Comparison of ENCODE assay signal across 19 cellular contexts in the genomic region with DNA sequence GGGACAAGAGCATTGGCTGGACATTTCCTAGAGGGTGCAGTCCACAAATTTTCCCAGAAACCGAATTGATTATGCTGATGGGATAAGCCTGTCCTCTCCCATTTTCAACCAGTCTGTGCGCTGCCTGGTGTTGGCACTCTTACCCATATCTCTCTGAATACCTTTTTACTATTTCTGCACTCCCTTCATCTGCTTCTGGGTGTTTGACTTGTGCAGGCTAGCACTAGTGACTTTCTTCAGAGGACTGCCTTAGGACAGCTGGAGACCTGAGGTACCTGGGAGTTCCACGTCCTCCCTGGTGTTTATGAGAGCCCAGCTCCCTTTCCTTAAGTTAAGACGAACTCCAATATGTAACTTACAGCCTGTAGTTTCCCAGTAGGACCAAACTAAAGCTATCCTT. TPM values are rescaled to one million over a fixed set of nuclear protein-coding genes. Genes with fewer than 3 reads are reported as not detected.
A peak's percentile ranks its signal among the peaks of the same experiment; 100 is the strongest.
DNase-seq lines count a peak whose midpoint lies in the region; ATAC-seq, FAIRE-seq and TF ChIP-seq lines count a peak whose summit lies in the region.
"Had no signal": no experiment of that assay in that cellular context is flagged by ENCODE, and none has a peak within 500 bp of the region (broad histone marks: within the 10 kb centered on the region; RNA-seq: fewer than 3 reads in every experiment).

No MANE protein-coding gene starts in this region.

- no peaks in the 10 kb centered on the region for H3K9me3 ChIP-seq in GM12878 (replicated peaks; ENCODE audit: control insufficient read depth, insufficient read depth, low read length)
- no peaks in the 10 kb centered on the region for H3K9me3 ChIP-seq in sigmoid colon
- H3K9me3 ChIP-seq: upper lobe of right lung had no signal

- no peak overlapping the region for H3K27ac ChIP-seq in GM12878 (ENCODE audit: control insufficient read depth, insufficient read depth)
- H3K27ac ChIP-seq in sigmoid colon = peak overlapping the region; percentile 51 to 88 (median 79)
- H3K27ac ChIP-seq: upper lobe of right lung had no signal

- POLR2A ChIA-PET in GM12878 (lab: Charles Lee) = interaction anchor here (0.6 to 3.8 kb wide), 12 partner anchors 11 to 1847 kb away, joined by 3 to 14 read pairs (median 4); partner anchors contain the start of gene SLC4A7

- no peak overlapping the region for H3K4me2 ChIP-seq in GM12878 (ENCODE audit: control insufficient read depth, insufficient read depth)

- intact Hi-C loops in GM12878 (cut with micrococcal nuclease; ENCODE audit: unreplicated experiment) = no loop called here
- intact Hi-C loops in left ventricle myocardium superior (cut with micrococcal nuclease) = no loop called here
- intact Hi-C loops in sigmoid colon (cut with DNase I) = loop anchor here (5.0 kb wide), 1 partner anchor 49 kb away; the partner anchor contains the start of gene RBMS3

- no peak for TF ChIP-seq POLR2A in GM12878 (IDR thresholded peaks at IDR 0.05; ENCODE audit: low read depth, low read length)
- no peak for TF ChIP-seq POLR2A in sigmoid colon (IDR thresholded peaks at IDR 0.05)

- H3K9ac ChIP-seq in GM12878 (ENCODE audit: control insufficient read depth, insufficient read depth, low read length) = no peak overlapping the region

- no peak overlapping the region for H3K4me3 ChIP-seq in GM12878
- no peak overlapping the region for H3K4me3 ChIP-seq in sigmoid colon
- H3K4me3 ChIP-seq: upper lobe of right lung had no signal

- SMC1A ChIA-PET in GM12878 (lab: Charles Lee; ENCODE audit: uncharacterized antibody, unreplicated experiment) = interaction anchor here (0.9 to 20.7 kb wide), 12 partner anchors 11 to 414 kb away, joined by 3 to 307 read pairs (median 5); partner anchors contain the start of gene RBMS3

- no peak for TF ChIP-seq CTCF in GM12878 (IDR thresholded peaks at IDR 0.05 in 2 of 3, conservative IDR thresholded peaks at IDR 0.05 in 1 of 3; ENCODE audit: control insufficient read depth in 2 of 3, extremely low read depth in 1 of 3, insufficient read depth in 1 of 3, low read depth in 3 of 3, low read length in 3 of 3)
- TF ChIP-seq CTCF in sigmoid colon (IDR thresholded peaks at IDR 0.05) = no peak

- ATAC-seq in GM12878 = peak; percentile 27
- peak; percentile 57 for ATAC-seq in left ventricle myocardium superior
- ATAC-seq in esophagus mucosa = no peak
- ATAC-seq: stimulated activated effector memory CD8-positive, alpha-beta T cell treated with anti-CD3 and anti-CD28 coated beads, Interleukin-12 subunit alpha, Interleukin-12 subunit beta, amount 100 ng/mL, for 72 hours; upper lobe of right lung had no signal

- H4K20me1 ChIP-seq in GM12878 (ENCODE audit: control insufficient read depth, insufficient read depth) = no peaks in the 10 kb centered on the region

- no peaks in the 10 kb centered on the region for H3K27me3 ChIP-seq in GM12878 (replicated peaks in 1 of 2; ENCODE audit: control insufficient read depth in 2 of 2, insufficient read depth in 2 of 2, low read length in 1 of 2)
- H3K27me3 ChIP-seq in sigmoid colon = no peaks in the 10 kb centered on the region
- H3K27me3 ChIP-seq: upper lobe of right lung had no signal

- RAD21 ChIA-PET in GM12878 (lab: Charles Lee; ENCODE audit: unreplicated experiment) = interaction anchor here (0.6 to 6.7 kb wide), 15 partner anchors 7 to 357 kb away, joined by 3 to 51 read pairs (median 4); partner anchors contain the start of gene RBMS3

- H3K36me3 ChIP-seq in GM12878 (ENCODE audit: control insufficient read depth in 2 of 2, insufficient read depth in 2 of 2, low read length in 1 of 2) (no peaks in the 10 kb centered on the region), sigmoid colon (no peaks in the 10 kb centered on the region)
- H3K36me3 ChIP-seq: upper lobe of right lung had no signal

- DNase-seq in GM12878 (ENCODE audit: low read depth, low spot score) (no peak), left ventricle myocardium superior (no peak), sigmoid colon (no peak), 8988T (no peak), SW 1271 (lab: John Stamatoyannopoulos, UW) (no peak), NCI-H1930 (lab: John Stamatoyannopoulos, UW) (no peak)
- DNase-seq: activated CD4-positive, CD25-positive, alpha-beta regulatory T cell; activated naive CD8-positive, alpha-beta T cell treated with anti-CD3 and anti-CD28 coated beads, Interleukin-2, amount 10 ng/mL, durations not matched to agents 7 days and 5 days; CD4-positive, CD25-positive, alpha-beta regulatory T cell; DMS79; NCI-H1694 treated with DMSO at 0.1 percent for 48 hours; NCI-H446; stimulated activated CD4-positive, alpha-beta T cell treated with anti-CD3 and anti-CD28 coated beads, Interleukin-12 subunit alpha, Interleukin-12 subunit beta, amount 100 ng/mL, for 4 hours; upper lobe of right lung had no signal

- H3K4me1 ChIP-seq in GM12878 (ENCODE audit: control insufficient read depth, insufficient read depth, low read length) (no peaks in the 10 kb centered on the region), sigmoid colon (peaks cover 0 to 60% (median 46%) of the 10 kb centered on the region in 4 donors)

- H2AFZ ChIP-seq in GM12878 (ENCODE audit: control insufficient read depth, low read depth, low read length) = no peak overlapping the region; the same call in 1 of the 2 replicates

- TF ChIP-seq RAD21 in GM12878 (IDR thresholded peaks at IDR 0.05; ENCODE audit: insufficient read depth, low read depth, low read length) = no peak

- FAIRE-seq in G401.6 (lab: Jason Lieb, UNC) = peak; percentile 17
- FAIRE-seq in GM12878 (lab: Jason Lieb, UNC) = no peak
- FAIRE-seq: bronchial epithelial cell had no signal

- CTCF ChIA-PET in GM12878 (lab: Yijun Ruan, JAX) = interaction anchor here (0.6 to 2.0 kb wide), 6 partner anchors 8 to 664 kb away, joined by 3 to 6 read pairs (median 4); partner anchors contain the start of gene RBMS3

- BruUV-seq in GM12878 (replicated peaks; lab: Mats Ljungman, UMichigan) = no TSS peak

- WGBS in GM12878 (ENCODE audit: insufficient coverage, insufficient replicate concordance, low lambda C conversion rate, missing lambda C conversion rate) = 18% methylated on average over 4 of the region's 4 CpGs
- WGBS in sigmoid colon, 2 donors = 81% methylated on average over 4 of the region's 4 CpGs

- in situ Hi-C loops in GM12878 (cut with MboI) = no loop called here

- no peaks in the 10 kb centered on the region; the same call in 1 of the 2 replicates for H3K79me2 ChIP-seq in GM12878 (ENCODE audit: control insufficient read depth, insufficient read depth, low read length)

- TF ChIP-seq EP300 in GM12878 (IDR thresholded peaks at IDR 0.05; ENCODE audit: borderline replicate concordance in 1 of 2, control insufficient read depth in 1 of 2, low read depth in 2 of 2, low read length in 2 of 2) (no peak), sigmoid colon (IDR thresholded peaks at IDR 0.05) (no peak)

TF ChIP-seq in GM12878, 131 proteins besides CTCF, POLR2A, EP300 and RAD21 (continues in another document):
- TF ChIP-seq, protein P1, sequence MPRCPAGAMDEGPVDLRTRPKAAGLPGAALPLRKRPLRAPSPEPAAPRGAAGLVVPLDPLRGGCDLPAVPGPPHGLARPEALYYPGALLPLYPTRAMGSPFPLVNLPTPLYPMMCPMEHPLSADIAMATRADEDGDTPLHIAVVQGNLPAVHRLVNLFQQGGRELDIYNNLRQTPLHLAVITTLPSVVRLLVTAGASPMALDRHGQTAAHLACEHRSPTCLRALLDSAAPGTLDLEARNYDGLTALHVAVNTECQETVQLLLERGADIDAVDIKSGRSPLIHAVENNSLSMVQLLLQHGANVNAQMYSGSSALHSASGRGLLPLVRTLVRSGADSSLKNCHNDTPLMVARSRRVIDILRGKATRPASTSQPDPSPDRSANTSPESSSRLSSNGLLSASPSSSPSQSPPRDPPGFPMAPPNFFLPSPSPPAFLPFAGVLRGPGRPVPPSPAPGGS (IDR thresholded peaks at IDR 0.05; ENCODE audit: borderline replicate concordance, insufficient read depth, low read depth, low read length, poor library complexity, severe bottlenecking) = no peak
- no peak for TF ChIP-seq HDGF (IDR thresholded peaks at IDR 0.05)
- no peak for TF ChIP-seq MTA2 (IDR thresholded peaks at IDR 0.05; ENCODE audit: low read depth)
- TF ChIP-seq BMI1 (IDR thresholded peaks at IDR 0.05; ENCODE audit: borderline replicate concordance) = no peak
- no peak for TF ChIP-seq NFXL1 (IDR thresholded peaks at IDR 0.05; ENCODE audit: borderline replicate concordance)
- TF ChIP-seq, protein P2, sequence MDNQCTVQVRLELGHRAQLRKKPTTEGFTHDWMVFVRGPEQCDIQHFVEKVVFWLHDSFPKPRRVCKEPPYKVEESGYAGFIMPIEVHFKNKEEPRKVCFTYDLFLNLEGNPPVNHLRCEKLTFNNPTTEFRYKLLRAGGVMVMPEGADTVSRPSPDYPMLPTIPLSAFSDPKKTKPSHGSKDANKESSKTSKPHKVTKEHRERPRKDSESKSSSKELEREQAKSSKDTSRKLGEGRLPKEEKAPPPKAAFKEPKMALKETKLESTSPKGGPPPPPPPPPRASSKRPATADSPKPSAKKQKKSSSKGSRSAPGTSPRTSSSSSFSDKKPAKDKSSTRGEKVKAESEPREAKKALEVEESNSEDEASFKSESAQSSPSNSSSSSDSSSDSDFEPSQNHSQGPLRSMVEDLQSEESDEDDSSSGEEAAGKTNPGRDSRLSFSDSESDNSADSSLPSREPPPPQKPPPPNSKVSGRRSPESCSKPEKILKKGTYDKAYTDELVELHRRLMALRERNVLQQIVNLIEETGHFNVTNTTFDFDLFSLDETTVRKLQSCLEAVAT (IDR thresholded peaks at IDR 0.05) = no peak
- no peak for TF ChIP-seq SREBF2 (IDR thresholded peaks at IDR 0.05; ENCODE audit: low read length)

RNA-seq across cellular contexts. Expression of gene RBMS3, which starts 50.2 kb away (rescaled TPM):
- total RNA-seq in GM12878 (2013; cell fraction: nucleolus; rRNA removed) = 56.8 and 65.8 TPM in 2 replicates
- total RNA-seq in GM12878 (2014; rRNA removed) (3.8 and 4.8 TPM in 2 replicates), GM12878 (2014; rRNA removed; fragmentation: Illumina TruSeq; extraction: Trizol) (3.1 and 4.2 TPM in 2 replicates), GM12878 (2021) (3.4 and 4.4 TPM in 2 replicates), left ventricle myocardium superior (20.7 TPM), sigmoid colon (10 to 100 TPM; 39.9 to 61.9 (median 59.8) TPM), esophagus mucosa (3.4 TPM)
- 0.67 TPM for polyA plus RNA-seq in GM12878 (2011; ENCODE audit: low read depth)
- polyA plus RNA-seq in GM12878 (2011; rRNA removed) (4.0 and 4.7 TPM in 2 replicates), GM12878 (2014; fragmentation: Illumina TruSeq; extraction: Trizol) (1.3 and 1.7 TPM in 2 replicates), GM12878 (2014; fragmentation: Nextera tagmentation; extraction: Ambion mirVana) (1 to 10 TPM; 1.3 to 4.3 TPM), GM12878 (2014; rRNA removed) (0.79 and 1.3 TPM in 2 replicates), GM12878 (2016; fragmentation: Nextera tagmentation; extraction: Ambion mirVana) (1 to 10 TPM; 1.3 to 3.0 TPM), sigmoid colon (1 to 10 TPM in 2 of 3 donors, under 1 TPM in 1; 0.46 to 3.9 (median 3.0) TPM)
- polyA plus RNA-seq in GM12878 (2011; cell fraction: cytosol; rRNA removed) = 3.5 and 4.0 TPM in 2 replicates
- polyA plus RNA-seq in GM12878 (2011; cell fraction: nucleus; rRNA removed) = 9.4 and 12.8 TPM in 2 replicates
- polyA plus RNA-seq in GM12878 (2012) = 1.8 and 2.0 TPM in 2 replicates
- 31.4 and 38.2 TPM in 2 replicates for polyA minus RNA-seq in GM12878 (2011; rRNA and poly(A)+ RNA removed)
- polyA minus RNA-seq in GM12878 (2011; cell fraction: cytosol; rRNA and poly(A)+ RNA removed) = 6.5 and 7.1 TPM in 2 replicates
- 30.6 and 45.5 TPM in 2 replicates for polyA minus RNA-seq in GM12878 (2011; cell fraction: nucleus; rRNA and poly(A)+ RNA removed)
- polyA plus RNA-seq: IgD-negative memory B cell had no signal
